Comparison of ENCODE assay signal across 8 cellular contexts in genomic region chr1:167499657-167500056, GRCh38. TPM values are rescaled to one million over a fixed set of nuclear protein-coding genes. Genes with fewer than 3 reads are reported as not detected.
DNase-seq lines count a peak whose midpoint lies in the region; ATAC-seq and TF ChIP-seq lines count a peak whose summit lies in the region.
"Had no signal": no experiment of that assay in that cellular context is flagged by ENCODE, and none has a peak within 500 bp of the region (broad histone marks: within the 10 kb centered on the region; RNA-seq: fewer than 3 reads in every experiment).

No MANE protein-coding gene starts in this region.

- peak overlapping the region; percentile 77 to 100 (median 94) for H3K27ac Mint-ChIP-seq in naive thymus-derived CD4-positive, alpha-beta T cell

- H3K27me3 ChIP-seq in MM.1S (replicated peaks; ENCODE audit: insufficient read depth, low read length) (no peaks in the 10 kb centered on the region), H7 (ENCODE audit: control insufficient read depth, insufficient read depth, low read length) (no peaks in the 10 kb centered on the region; the same call in 1 of the 2 replicates)
- no peaks in the 10 kb centered on the region for H3K27me3 ChIP-seq in naive thymus-derived CD4-positive, alpha-beta T cell (ENCODE audit: control insufficient read depth in 2 of 2, insufficient read depth in 2 of 2, low read length in 2 of 2)

- peak overlapping the region; percentile 37; the same call in 1 of the 2 replicates for H3K27ac ChIP-seq in MM.1S (ENCODE audit: low read length)
- peak overlapping the region; percentile 96 for H3K27ac ChIP-seq in naive thymus-derived CD4-positive, alpha-beta T cell (ENCODE audit: low read depth, low read length)

- H3K36me3 Mint-ChIP-seq in naive thymus-derived CD4-positive, alpha-beta T cell: peaks cover 5 to 68% (median 30%) of the 10 kb centered on the region in 5 donors

- ATAC-seq in GM18873 (IDR thresholded peaks at IDR 0.05; ENCODE audit: low FRiP score, unreplicated experiment) (peak; percentile 93), HG02571 (IDR thresholded peaks at IDR 0.05; ENCODE audit: unreplicated experiment) (peak; percentile 94)
- ATAC-seq in naive thymus-derived CD4-positive, alpha-beta T cell: peak; percentile 76

- H3K9me3 ChIP-seq in MM.1S (replicated peaks; ENCODE audit: insufficient read depth, low read length): no peaks in the 10 kb centered on the region
- no peaks in the 10 kb centered on the region for H3K9me3 ChIP-seq in naive thymus-derived CD4-positive, alpha-beta T cell (ENCODE audit: control insufficient read depth in 2 of 3, low read length in 3 of 3)
- H3K9me3 ChIP-seq: spleen had no signal

- H3K4me3 Mint-ChIP-seq in naive thymus-derived CD4-positive, alpha-beta T cell: peak overlapping the region; percentile 49 to 88 (median 68)

- no peaks in the 10 kb centered on the region for H4K20me1 ChIP-seq in MM.1S (ENCODE audit: insufficient read depth, low read length)

- CTCF ChIA-PET in naive thymus-derived CD4-positive, alpha-beta T cell (lab: Charles Lee): interaction anchor here (0.7 to 1.9 kb wide), 9 partner anchors 8 to 58 kb away, joined by 3 to 8 read pairs (median 4); partner anchors contain the start of gene CD247

- DNase-seq in MM.1S (peak; percentile 87), H7 (no peak), NCI-H226 (no peak), COLO668 (lab: John Stamatoyannopoulos, UW; ENCODE audit: unreplicated experiment) (no peak)
- DNase-seq in naive thymus-derived CD4-positive, alpha-beta T cell: peak in 6 of 9 donors; percentile 51 to 74 (median 55)
- DNase-seq: spleen had no signal

- H3K79me2 ChIP-seq in MM.1S (ENCODE audit: low read length): no peaks in the 10 kb centered on the region

- no peaks in the 10 kb centered on the region for H3K27me3 Mint-ChIP-seq in naive thymus-derived CD4-positive, alpha-beta T cell

- H3K4me1 Mint-ChIP-seq in naive thymus-derived CD4-positive, alpha-beta T cell: peaks cover 76 to 100% (median 98%) of the 10 kb centered on the region in 7 donors

- H3K4me1 ChIP-seq in MM.1S (ENCODE audit: low read length): peaks cover 22% of the 10 kb centered on the region
- H3K4me1 ChIP-seq in naive thymus-derived CD4-positive, alpha-beta T cell (ENCODE audit: control insufficient read depth in 2 of 2, insufficient read depth in 2 of 2, low read length in 2 of 2): peaks cover 55 to 99% of the 10 kb centered on the region in 2 donors

- H3K36me3 ChIP-seq in MM.1S (replicated peaks; ENCODE audit: insufficient read depth, low read length): no peaks in the 10 kb centered on the region
- peaks cover 4 to 61% (median 17%) of the 10 kb centered on the region in 3 experiments for H3K36me3 ChIP-seq in naive thymus-derived CD4-positive, alpha-beta T cell (ENCODE audit: control insufficient read depth in 2 of 3, insufficient read depth in 3 of 3, low read length in 3 of 3)
- H3K36me3 ChIP-seq in H7 (replicated peaks; ENCODE audit: control insufficient read depth, insufficient read depth, low read length): no peaks in the 10 kb centered on the region
- H3K36me3 ChIP-seq: spleen had no signal

- H3K4me3 ChIP-seq in MM.1S (ENCODE audit: low read length) (no peak overlapping the region; the same call in 1 of the 2 replicates), H7 (ENCODE audit: insufficient read depth, low read depth, low read length) (no peak overlapping the region)
- H3K4me3 ChIP-seq in naive thymus-derived CD4-positive, alpha-beta T cell (ENCODE audit: low read length): peak overlapping the region; percentile 8

- no peaks in the 10 kb centered on the region for H3K9me3 Mint-ChIP-seq in naive thymus-derived CD4-positive, alpha-beta T cell

- H3F3A ChIP-seq in MM.1S (ENCODE audit: insufficient read depth, low read length): peaks cover 18% of the 10 kb centered on the region

- H3K9me2 ChIP-seq in MM.1S (replicated peaks; ENCODE audit: insufficient read depth, low read length): no peaks in the 10 kb centered on the region

- no peak for TF ChIP-seq CTCF in MM.1S (IDR thresholded peaks at IDR 0.05; ENCODE audit: low read length)

- H2AFZ ChIP-seq in MM.1S (ENCODE audit: low read length): peak overlapping the region; percentile 4; the same call in 1 of the 2 replicates

- peak overlapping the region; percentile 1; the same call in 1 of the 2 replicates for H3K9ac ChIP-seq in MM.1S (ENCODE audit: low read length)

- peak overlapping the region; percentile 56 for H3K4me2 ChIP-seq in MM.1S (ENCODE audit: low read depth, low read length)

- intact Hi-C loops in naive thymus-derived CD4-positive, alpha-beta T cell (cut with micrococcal nuclease): loop anchor here (1.0 kb wide), 2 partner anchors 11 to 19 kb away; partner anchors contain the start of gene CD247 (in 1 of the 2)

- POLR2A ChIA-PET in naive thymus-derived CD4-positive, alpha-beta T cell (lab: Charles Lee): interaction anchor here (0.6 to 11.8 kb wide), 13 partner anchors 7 to 393 kb away, joined by 3 to 181 read pairs (median 5); partner anchors contain the start of gene CD247

RNA-seq across cellular contexts. Expression of gene CD247, which starts 18.7 kb away (rescaled TPM):
- total RNA-seq in naive thymus-derived CD4-positive, alpha-beta T cell: 100 to 1,000 TPM; 246 to 476 (median 336) TPM
- polyA plus RNA-seq in naive thymus-derived CD4-positive, alpha-beta T cell: 100 to 1,000 TPM; 352 to 437 TPM
- total RNA-seq in H7 (2014; rRNA removed; shearing (Covaris generic)): 0.33 and 0.83 TPM in 2 replicates

RNA-seq across cellular contexts. Expression of gene CREG1, which starts 53.9 kb away (rescaled TPM):
- total RNA-seq in naive thymus-derived CD4-positive, alpha-beta T cell: 10 to 100 TPM; 10.6 to 33.4 (median 23.1) TPM
- polyA plus RNA-seq in naive thymus-derived CD4-positive, alpha-beta T cell: 10 to 100 TPM; 31.9 to 40.6 TPM
- total RNA-seq in H7 (2014; rRNA removed; shearing (Covaris generic)): 20.1 and 20.7 TPM in 2 replicates

Comparison
In these comparisons a context has a peak if more than half of its experiments do, and no peak if none do; other contexts are left out.
1. DNase-seq: peak in MM.1S (single experiment) and naive thymus-derived CD4-positive, alpha-beta T cell (6 of 9); none in H7 (single experiment), NCI-H226 (single experiment) and COLO668 (single experiment).
2. RNA of gene CD247, which starts 18.7 kb away (total RNA-seq): 246 to 476 TPM in naive thymus-derived CD4-positive, alpha-beta T cell; 0.33 to 0.83 TPM in H7; every median in the first group is over 100 times any median in the second.
3. Peak in every context shown above with its lines, with median percentiles within 50 percentile points of each other: ATAC-seq.